ENCODE assay signal across 16 cellular contexts in genomic region chrX:65745427-65745826, GRCh38.
A peak's percentile ranks its signal among the peaks of the same experiment; 100 is the strongest.
DNase-seq lines count a peak whose midpoint lies in the region; ATAC-seq lines count a peak whose summit lies in the region.
"Had no signal": no experiment of that assay in that cellular context is flagged by ENCODE, and none has a peak within 500 bp of the region (broad histone marks: within the 10 kb centered on the region; RNA-seq: fewer than 3 reads in every experiment).

No MANE protein-coding gene starts in this region.

- peaks cover 36% of the 10 kb centered on the region for H3K36me3 Mint-ChIP-seq in activated CD8-positive, alpha-beta memory T cell treated with anti-CD3 and anti-CD28 coated beads, Interleukin-2, amount 10 ng/mL, durations not matched to agents 7 days and 5 days
- peaks cover 4 to 16% of the 10 kb centered on the region in 2 donors for H3K36me3 Mint-ChIP-seq in activated naive CD4-positive, alpha-beta T cell treated with anti-CD3 and anti-CD28 coated beads, Interleukin-2, amount 50 U/mL, for 72 hours
- H3K36me3 Mint-ChIP-seq in natural killer cell treated with Interleukin-12 subunit alpha and Interleukin-12 subunit beta and Interleukin-15 and Interleukin-18, amount 100 ng/mL, for 72 hours = peaks cover 7% of the 10 kb centered on the region

- no peak overlapping the region for H3K4me3 Mint-ChIP-seq in activated CD8-positive, alpha-beta memory T cell treated with anti-CD3 and anti-CD28 coated beads, Interleukin-2, amount 10 ng/mL, durations not matched to agents 7 days and 5 days
- no peak overlapping the region for H3K4me3 Mint-ChIP-seq in natural killer cell treated with Interleukin-12 subunit alpha and Interleukin-12 subunit beta and Interleukin-15 and Interleukin-18, amount 100 ng/mL, for 72 hours

- no peaks in the 10 kb centered on the region for H3K9me3 Mint-ChIP-seq in activated CD8-positive, alpha-beta memory T cell treated with anti-CD3 and anti-CD28 coated beads, Interleukin-2, amount 10 ng/mL, durations not matched to agents 7 days and 5 days (ENCODE audit: low read depth)
- H3K9me3 Mint-ChIP-seq in activated naive CD4-positive, alpha-beta T cell treated with anti-CD3 and anti-CD28 coated beads, Interleukin-2, amount 50 U/mL, for 72 hours = no peaks in the 10 kb centered on the region
- H3K9me3 Mint-ChIP-seq in natural killer cell treated with Interleukin-12 subunit alpha and Interleukin-12 subunit beta and Interleukin-15 and Interleukin-18, amount 100 ng/mL, for 72 hours = no peaks in the 10 kb centered on the region

- H3K27ac Mint-ChIP-seq in activated CD8-positive, alpha-beta memory T cell treated with anti-CD3 and anti-CD28 coated beads, Interleukin-2, amount 10 ng/mL, durations not matched to agents 7 days and 5 days = peak overlapping the region; percentile 60
- H3K27ac Mint-ChIP-seq in activated naive CD4-positive, alpha-beta T cell treated with anti-CD3 and anti-CD28 coated beads, Interleukin-2, amount 50 U/mL, for 72 hours = peak overlapping the region; percentile 32 to 61
- H3K27ac Mint-ChIP-seq in natural killer cell treated with Interleukin-12 subunit alpha and Interleukin-12 subunit beta and Interleukin-15 and Interleukin-18, amount 100 ng/mL, for 72 hours = peak overlapping the region; percentile 53 to 62

- CTCF ChIA-PET in activated CD8-positive, alpha-beta memory T cell treated with anti-CD3 and anti-CD28 coated beads, Interleukin-2, amount 10 ng/mL, durations not matched to agents 7 days and 5 days (lab: Charles Lee) = interaction anchor here (0.7 to 2.7 kb wide), 6 partner anchors 8 to 268 kb away, joined by 3 to 10 read pairs (median 4); no protein-coding TSS in a partner anchor

- no peak for DNase-seq in activated CD8-positive, alpha-beta memory T cell treated with anti-CD3 and anti-CD28 coated beads, Interleukin-2, amount 10 ng/mL, durations not matched to agents 7 days and 5 days
- DNase-seq in activated CD8-positive, alpha-beta memory T cell treated with anti-CD3 and anti-CD28 coated beads, Interleukin-2, amount 50 U/mL, for 4 hours = no peak
- DNase-seq in activated naive CD4-positive, alpha-beta T cell treated with anti-CD3 and anti-CD28 coated beads, Interleukin-2, amount 50 U/mL, for 72 hours (ENCODE audit: low spot score in 2 of 2) = no peak
- no peak for DNase-seq in natural killer cell treated with Interleukin-12 subunit alpha and Interleukin-12 subunit beta and Interleukin-15 and Interleukin-18, amount 100 ng/mL, for 72 hours (ENCODE audit: low spot score)
- DNase-seq in stimulated activated CD4-positive, alpha-beta T cell treated with anti-CD3 and anti-CD28 coated beads, Interleukin-2, amount 100 ng/mL, for 24 hours = no peak
- DNase-seq in GM19238 (ENCODE audit: insufficient read length, low spot score) = no peak
- DNase-seq: activated T-cell treated with anti-CD3 and anti-CD28 coated beads, Interleukin-2, amount 50 U/mL, for 1 hour; aorta; colonic mucosa; gastrocnemius medialis; NCI-H1436; upper lobe of left lung had no signal

- H3K27me3 Mint-ChIP-seq in activated CD8-positive, alpha-beta memory T cell treated with anti-CD3 and anti-CD28 coated beads, Interleukin-2, amount 10 ng/mL, durations not matched to agents 7 days and 5 days = no peaks in the 10 kb centered on the region
- H3K27me3 Mint-ChIP-seq in natural killer cell treated with Interleukin-12 subunit alpha and Interleukin-12 subunit beta and Interleukin-15 and Interleukin-18, amount 100 ng/mL, for 72 hours = no peaks in the 10 kb centered on the region

- peak; percentile 66 for ATAC-seq in activated CD8-positive, alpha-beta memory T cell treated with anti-CD3 and anti-CD28 coated beads, Interleukin-2, amount 10 ng/mL, durations not matched to agents 7 days and 5 days
- peak; percentile 38 for ATAC-seq in HG03442 (IDR thresholded peaks at IDR 0.05; ENCODE audit: unreplicated experiment)
- ATAC-seq in activated naive CD4-positive, alpha-beta T cell treated with anti-CD3 and anti-CD28 coated beads, Interleukin-2, amount 50 U/mL, for 72 hours = no peak
- ATAC-seq in natural killer cell treated with Interleukin-12 subunit alpha and Interleukin-12 subunit beta and Interleukin-15 and Interleukin-18, amount 100 ng/mL, for 72 hours = peak in 1 of 2 donors; percentile 55
- no peak for ATAC-seq in HG03108 (IDR thresholded peaks at IDR 0.05; ENCODE audit: unreplicated experiment)
- ATAC-seq: A549, gastrocnemius medialis, left lobe of liver had no signal

- peaks cover 45% of the 10 kb centered on the region for H3K4me1 Mint-ChIP-seq in activated CD8-positive, alpha-beta memory T cell treated with anti-CD3 and anti-CD28 coated beads, Interleukin-2, amount 10 ng/mL, durations not matched to agents 7 days and 5 days
- H3K4me1 Mint-ChIP-seq in natural killer cell treated with Interleukin-12 subunit alpha and Interleukin-12 subunit beta and Interleukin-15 and Interleukin-18, amount 100 ng/mL, for 72 hours (ENCODE audit: low read depth in 2 of 2) = peaks cover 61% of the 10 kb centered on the region in 2 donors

Comparison
In these comparisons a context has a peak if more than half of its experiments do, and no peak if none do; other contexts are left out.
1. ATAC-seq: peak in activated CD8-positive, alpha-beta memory T cell treated with anti-CD3 and anti-CD28 coated beads, Interleukin-2, amount 10 ng/mL, durations not matched to agents 7 days and 5 days (single experiment) and HG03442 (single experiment); none in activated naive CD4-positive, alpha-beta T cell treated with anti-CD3 and anti-CD28 coated beads, Interleukin-2, amount 50 U/mL, for 72 hours (0 of 2) and HG03108 (single experiment).
2. Peak in every context shown above with its lines, with median percentiles within 50 percentile points of each other: H3K27ac Mint-ChIP-seq.